In genomic region chr5:67178085-67178484, GRCh38 we compare ENCODE assay signal across 18 cellular contexts. TPM values are rescaled to one million over a fixed set of nuclear protein-coding genes. Genes with fewer than 3 reads are reported as not detected.
DNase-seq lines count a peak whose midpoint lies in the region; TF ChIP-seq lines count a peak whose summit lies in the region.
"Had no signal": no experiment of that assay in that cellular context is flagged by ENCODE, and none has a peak within 500 bp of the region (broad histone marks: within the 10 kb centered on the region; RNA-seq: fewer than 3 reads in every experiment).

No MANE protein-coding gene starts in this region.

- DNase-seq in T-helper 1 cell = no peak
- peak; percentile 62 for DNase-seq in LHCN-M2 (ENCODE audit: low read depth)
- DNase-seq in adipocyte (ENCODE audit: low read depth) = peak; percentile 6
- DNase-seq in testis = no peak
- no peak for DNase-seq in putamen (ENCODE audit: low spot score)
- DNase-seq in A673 (ENCODE audit: low spot score) = no peak
- DNase-seq: amygdala; CD8-positive, alpha-beta T cell; DMS79; NCI-H1092; NCI-H2081; NCI-H510A treated with DMSO at 0.1 percent for 48 hours; SIG-M5; stimulated activated CD4-positive, alpha-beta T cell treated with anti-CD3 and anti-CD28 coated beads, Interleukin-12 subunit alpha, Interleukin-12 subunit beta, amount 100 ng/mL, for 4 hours; T1000 had no signal

- H3K9me3 ChIP-seq in adipocyte (ENCODE audit: control insufficient read depth, low read length) = no peaks in the 10 kb centered on the region
- peaks cover 7% of the 10 kb centered on the region for H3K9me3 ChIP-seq in neutrophil
- no peaks in the 10 kb centered on the region for H3K9me3 ChIP-seq in testis
- H3K9me3 ChIP-seq in A673 (ENCODE audit: low read depth, low read length, poor library complexity, severe bottlenecking) = peaks cover 7% of the 10 kb centered on the region

- 68 to 93% methylated on average over 1 of the region's 1 CpG for WGBS in testis, 2 donors

- H3K27me3 ChIP-seq in adipocyte (replicated peaks; ENCODE audit: control insufficient read depth, insufficient read depth, low read length) (no peaks in the 10 kb centered on the region), neutrophil (no peaks in the 10 kb centered on the region), testis (no peaks in the 10 kb centered on the region), A673 (replicated peaks; ENCODE audit: insufficient read depth, low read depth, low read length, poor library complexity) (no peaks in the 10 kb centered on the region)

- H3K36me3 Mint-ChIP-seq in T-helper 1 cell treated with Interleukin-12 subunit alpha and Interleukin-12 subunit beta and Interleukin-4 antibody, amounts not matched to agents 30 μg/mL and 1 μg/mL, for 36 hours (ENCODE audit: low read depth) = peaks cover 48% of the 10 kb centered on the region

- H3K36me3 ChIP-seq in adipocyte (ENCODE audit: control insufficient read depth, insufficient read depth, low read length, severe bottlenecking) = no peaks in the 10 kb centered on the region
- no peaks in the 10 kb centered on the region for H3K36me3 ChIP-seq in neutrophil
- H3K36me3 ChIP-seq in testis (ENCODE audit: low read depth, missing control alignments) = no peaks in the 10 kb centered on the region
- H3K36me3 ChIP-seq in A673 (ENCODE audit: insufficient read depth, low read length, poor library complexity, severe bottlenecking) = no peaks in the 10 kb centered on the region
- H3K36me3 ChIP-seq: thoracic aorta had no signal

- peaks cover 46% of the 10 kb centered on the region for H3K4me1 Mint-ChIP-seq in T-helper 1 cell treated with Interleukin-12 subunit alpha and Interleukin-12 subunit beta and Interleukin-4 antibody, amounts not matched to agents 30 μg/mL and 1 μg/mL, for 36 hours (ENCODE audit: low read depth)

- peaks cover 45% of the 10 kb centered on the region for H3K9me3 Mint-ChIP-seq in T-helper 1 cell treated with Interleukin-12 subunit alpha and Interleukin-12 subunit beta and Interleukin-4 antibody, amounts not matched to agents 30 μg/mL and 1 μg/mL, for 36 hours

- BruUV-seq in A673 (replicated peaks; lab: Mats Ljungman, UMichigan) = no TSS peak

- no peak overlapping the region for H3K4me3 ChIP-seq in adipocyte (ENCODE audit: low read length)
- H3K4me3 ChIP-seq in neutrophil (ENCODE audit: low read depth in 1 of 2, low read length in 1 of 2) = no peak overlapping the region
- no peak overlapping the region for H3K4me3 ChIP-seq in testis
- H3K4me3 ChIP-seq in A673 (ENCODE audit: low read depth, low read length, poor library complexity, severe bottlenecking) = no peak overlapping the region
- H3K4me3 ChIP-seq: thoracic aorta had no signal

- no peak overlapping the region for H3K9ac ChIP-seq in adipocyte (ENCODE audit: low read length)

- H3K4me1 ChIP-seq in adipocyte (ENCODE audit: control insufficient read depth, insufficient read depth, low read length) (peaks cover 5% of the 10 kb centered on the region), neutrophil (ENCODE audit: control insufficient read depth in 1 of 2, insufficient read depth in 1 of 2, low read depth in 1 of 2, low read length in 1 of 2) (peaks cover 5 to 35% of the 10 kb centered on the region in 2 experiments), testis (peaks cover 8% of the 10 kb centered on the region), A673 (ENCODE audit: insufficient read depth, low read length, poor library complexity, severe bottlenecking) (peaks cover 7% of the 10 kb centered on the region)

- H3K27ac ChIP-seq in neutrophil (peak overlapping the region; percentile 50), testis (no peak overlapping the region), A673 (ENCODE audit: low read depth, low read length, poor library complexity, severe bottlenecking) (no peak overlapping the region)
- H3K27ac ChIP-seq: thoracic aorta had no signal

- H3K27me3 Mint-ChIP-seq in T-helper 1 cell treated with Interleukin-12 subunit alpha and Interleukin-12 subunit beta and Interleukin-4 antibody, amounts not matched to agents 30 μg/mL and 1 μg/mL, for 36 hours (ENCODE audit: low read depth) = no peaks in the 10 kb centered on the region

- POLR2A ChIA-PET in A673 (lab: Charles Lee; ENCODE audit: low non-redundant PET) = no interaction called here

- TF ChIP-seq CTCF in neutrophil (IDR thresholded peaks at IDR 0.05) (no peak), testis (IDR thresholded peaks at IDR 0.05) (no peak), A673 (conservative IDR thresholded peaks at IDR 0.05; ENCODE audit: low read depth, low read length) (no peak)

- intact Hi-C loops in testis (cut with DNase I; ENCODE audit: low total_unique reads) = no loop called here
- intact Hi-C loops in A673 (cut with micrococcal nuclease; ENCODE audit: unreplicated experiment) = no loop called here

- H3K4me3 Mint-ChIP-seq in T-helper 1 cell treated with Interleukin-12 subunit alpha and Interleukin-12 subunit beta and Interleukin-4 antibody, amounts not matched to agents 30 μg/mL and 1 μg/mL, for 36 hours = no peak overlapping the region
- H3K4me3 Mint-ChIP-seq: CD8-positive, alpha-beta T cell had no signal

- CTCF ChIA-PET in A673 (lab: Charles Lee) = no interaction called here

- TF ChIP-seq POLR2A in testis (IDR thresholded peaks at IDR 0.05) = no peak

- peak overlapping the region; percentile 29 for H3K27ac Mint-ChIP-seq in T-helper 1 cell treated with Interleukin-12 subunit alpha and Interleukin-12 subunit beta and Interleukin-4 antibody, amounts not matched to agents 30 μg/mL and 1 μg/mL, for 36 hours
- H3K27ac Mint-ChIP-seq: CD8-positive, alpha-beta T cell had no signal

RNA-seq across cellular contexts. Expression of gene CD180, which starts 18.5 kb away (rescaled TPM):
- total RNA-seq in LHCN-M2 (2014; rRNA removed) (not detected in 2 replicates), testis (under 1 TPM; 0.08 to 0.37 TPM), A673 (2021) (0.24 TPM in 1 of 2 replicates, not detected in the other)
- polyA plus RNA-seq in LHCN-M2 (2012) = not detected
- polyA plus RNA-seq in testis (ENCODE audit: insufficient read depth, low read depth, low replicate concordance) = 1.1 TPM

Comparison
In these comparisons a context has a peak if more than half of its experiments do, and no peak if none do; other contexts are left out.
1. DNase-seq: peak in LHCN-M2 (single experiment) and adipocyte (single experiment); none in T-helper 1 cell (0 of 5), testis (single experiment), putamen (single experiment) and A673 (single experiment).